In the genomic region with DNA sequence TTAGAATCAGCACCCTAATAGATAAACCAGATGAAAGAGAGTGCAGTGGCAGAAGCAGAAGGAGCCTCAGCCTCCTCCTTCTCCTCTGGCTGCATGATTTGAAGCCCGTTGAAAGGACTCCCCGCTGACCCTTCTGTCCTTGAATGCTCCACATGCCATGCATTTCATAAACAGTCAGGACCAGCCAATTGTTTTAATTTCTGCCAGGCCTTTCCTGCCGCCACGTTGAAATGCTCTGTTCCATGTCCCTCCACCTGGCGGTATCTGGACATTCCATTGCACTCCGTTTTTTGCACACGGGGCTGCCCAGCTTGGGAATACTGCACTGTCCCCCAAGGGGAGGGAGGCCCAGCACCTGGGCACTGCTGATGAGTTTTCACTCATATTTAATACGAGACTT, we compare ENCODE assay signal across 16 cellular contexts.
"Had no signal": no experiment of that assay in that cellular context is flagged by ENCODE, and none has a peak within 500 bp of the region (broad histone marks: within the 10 kb centered on the region; RNA-seq: fewer than 3 reads in every experiment).

No MANE protein-coding gene starts in this region.

- H3K27me3 ChIP-seq: esophagus squamous epithelium, neutrophil had no signal

- H3K36me3 ChIP-seq: esophagus squamous epithelium, neutrophil had no signal

- ATAC-seq: activated T-helper 17 cell treated with anti-CD3 and anti-CD28 coated beads, Interleukin-2, amount 50 U/mL, for 72 hours; naive thymus-derived CD8-positive, alpha-beta T cell; SK-N-SH treated with all-trans-retinoic acid at 6 μM for 48 hours; stimulated activated naive B cell treated with anti-CD40 and anti-IgM and Interleukin-4, amounts not matched to agents 10 μg/mL and 1 μg/mL and 100 μg/mL, for 72 hours; T-cell had no signal

- H3K9me3 ChIP-seq: esophagus squamous epithelium, neutrophil had no signal

- DNase-seq: activated CD4-positive, alpha-beta memory T cell treated with anti-CD3 and anti-CD28 coated beads, Interleukin-2, amount 10 ng/mL, durations not matched to agents 7 days and 5 days; activated CD4-positive, alpha-beta T cell treated with anti-CD3 and anti-CD28 coated beads for 48 hours; activated CD4-positive, CD25-positive, alpha-beta regulatory T cell; activated CD8-positive, alpha-beta memory T cell treated with anti-CD3 and anti-CD28 coated beads, Interleukin-2, amount 10 ng/mL, durations not matched to agents 7 days and 5 days; activated naive CD4-positive, alpha-beta T cell; activated naive CD8-positive, alpha-beta T cell treated with anti-CD3 and anti-CD28 coated beads for 36 hours; amniotic stem cell; esophagus squamous epithelium; left cardiac atrium; naive thymus-derived CD8-positive, alpha-beta T cell; stimulated activated naive B cell treated with anti-CD40 and anti-IgM and Interleukin-4, amounts not matched to agents 10 μg/mL and 1 μg/mL and 100 μg/mL, for 72 hours; T-cell; T-helper 9 cell had no signal

- H3K4me3 ChIP-seq: esophagus squamous epithelium had no signal

- H3K27ac ChIP-seq: neutrophil had no signal
